ENCODE assay signal across 8 cellular contexts in the genomic region with DNA sequence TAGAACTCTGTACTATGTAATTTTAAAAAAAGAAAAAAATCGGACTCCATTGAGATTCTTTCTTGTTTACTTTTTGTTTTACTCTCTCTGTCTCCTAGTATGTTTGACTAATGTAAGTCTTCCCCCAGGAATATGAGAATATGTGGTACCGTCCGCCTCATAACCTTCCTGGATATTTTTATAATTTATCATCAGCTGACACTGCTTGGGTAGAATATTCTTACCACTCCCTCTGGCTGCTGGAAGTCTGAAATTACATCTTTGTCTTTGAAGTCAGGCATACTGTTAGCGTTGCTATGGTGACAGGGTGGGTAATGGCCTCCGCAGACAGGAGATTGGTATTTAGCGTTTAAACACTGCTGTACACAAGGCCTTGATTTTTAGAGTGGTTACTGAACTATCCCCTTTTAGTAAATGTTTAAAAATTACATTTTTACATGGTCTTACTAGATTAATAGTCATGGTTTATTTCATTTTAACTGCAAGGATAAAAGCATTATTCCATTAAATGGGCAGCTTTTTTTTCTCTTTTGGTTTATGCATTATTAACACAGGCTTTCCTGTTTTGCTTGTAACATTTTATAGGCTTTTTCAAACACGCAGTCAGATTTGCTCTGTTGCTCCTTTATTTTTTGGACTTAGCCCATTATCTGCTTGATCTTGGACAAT.
DNase-seq lines count a peak whose midpoint lies in the region; ATAC-seq and TF ChIP-seq lines count a peak whose summit lies in the region.

No MANE protein-coding gene starts in this region.

- peak overlapping the region; percentile 66 for H3K27ac Mint-ChIP-seq in activated naive CD4-positive, alpha-beta T cell treated with anti-CD3 and anti-CD28 coated beads, Interleukin-2, amount 50 U/mL, for 24 hours
- H3K27ac Mint-ChIP-seq in activated B cell treated with CpG ODN at 0.5 μM for 24 hours = peak overlapping the region; percentile 65

- H3K27me3 Mint-ChIP-seq in activated naive CD4-positive, alpha-beta T cell treated with anti-CD3 and anti-CD28 coated beads, Interleukin-2, amount 50 U/mL, for 24 hours = no peaks in the 10 kb centered on the region
- H3K27me3 Mint-ChIP-seq in activated B cell treated with CpG ODN at 0.5 μM for 24 hours = no peaks in the 10 kb centered on the region

- DNase-seq in activated naive CD4-positive, alpha-beta T cell (lab: John Stamatoyannopoulos, UW) = no peak
- peak; percentile 84 for DNase-seq in NCI-H1092 treated with DMSO at 0.1 percent for 48 hours (lab: John Stamatoyannopoulos, UW)
- no peak for DNase-seq in activated B cell treated with CpG ODN at 0.5 μM for 24 hours
- peak; percentile 74 for DNase-seq in glomerular endothelial cell (ENCODE audit: extremely low read depth, low read depth, low spot score)
- DNase-seq in putamen (ENCODE audit: low spot score) = peak; percentile 42
- no peak for DNase-seq in NOMO-1 treated with dmso at 0.1 percent for 144 hours (lab: John Stamatoyannopoulos, UW; ENCODE audit: unreplicated experiment)
- no peak for DNase-seq in ecto neural progenitor cell (ENCODE audit: low spot score)

- no peak overlapping the region for H3K4me3 Mint-ChIP-seq in activated naive CD4-positive, alpha-beta T cell treated with anti-CD3 and anti-CD28 coated beads, Interleukin-2, amount 50 U/mL, for 24 hours
- peak overlapping the region; percentile 44 for H3K4me3 Mint-ChIP-seq in activated B cell treated with CpG ODN at 0.5 μM for 24 hours

- intact Hi-C loops in activated B cell treated with CpG ODN at 0.5 μM for 24 hours (cut with micrococcal nuclease) = no loop called here

- peaks cover 2% of the 10 kb centered on the region for H3K36me3 Mint-ChIP-seq in activated naive CD4-positive, alpha-beta T cell treated with anti-CD3 and anti-CD28 coated beads, Interleukin-2, amount 50 U/mL, for 24 hours
- peaks cover 17% of the 10 kb centered on the region for H3K36me3 Mint-ChIP-seq in activated B cell treated with CpG ODN at 0.5 μM for 24 hours (ENCODE audit: low read depth)

- ATAC-seq in activated B cell treated with CpG ODN at 0.5 μM for 24 hours (ENCODE audit: low read depth) = peak; percentile 57

- H3K4me1 Mint-ChIP-seq in activated naive CD4-positive, alpha-beta T cell treated with anti-CD3 and anti-CD28 coated beads, Interleukin-2, amount 50 U/mL, for 24 hours = peaks cover 78% of the 10 kb centered on the region
- peaks cover 75% of the 10 kb centered on the region for H3K4me1 Mint-ChIP-seq in activated B cell treated with CpG ODN at 0.5 μM for 24 hours

- CTCF ChIA-PET in activated B cell treated with CpG ODN at 0.5 μM for 24 hours (lab: Charles Lee) = interaction anchor here (1.1 to 1.6 kb wide), 3 partner anchors 11 to 389 kb away, joined by 3 read pairs; no protein-coding TSS in a partner anchor

- no peaks in the 10 kb centered on the region for H3K9me3 Mint-ChIP-seq in activated naive CD4-positive, alpha-beta T cell treated with anti-CD3 and anti-CD28 coated beads, Interleukin-2, amount 50 U/mL, for 24 hours
- no peaks in the 10 kb centered on the region for H3K9me3 Mint-ChIP-seq in activated B cell treated with CpG ODN at 0.5 μM for 24 hours

- POLR2A ChIA-PET in activated B cell treated with CpG ODN at 0.5 μM for 24 hours (lab: Charles Lee) = no interaction called here

- TF ChIP-seq CTCF in activated B cell treated with CpG ODN at 0.5 μM for 24 hours (IDR thresholded peaks at IDR 0.05) = no peak

Comparison
In these comparisons a context has a peak if more than half of its experiments do, and no peak if none do; other contexts are left out.
1. DNase-seq: peak in NCI-H1092 treated with DMSO at 0.1 percent for 48 hours (single experiment), glomerular endothelial cell (single experiment) and putamen (single experiment); none in activated naive CD4-positive, alpha-beta T cell (0 of 4), activated B cell treated with CpG ODN at 0.5 μM for 24 hours (single experiment), NOMO-1 treated with dmso at 0.1 percent for 144 hours (single experiment) and ecto neural progenitor cell (single experiment).